ENCODE assay signal across 30 cellular contexts in genomic region chr17:79690988-79691836, GRCh38. TPM values are rescaled to one million over a fixed set of nuclear protein-coding genes. Genes with fewer than 3 reads are reported as not detected.
DNase-seq lines count a peak whose midpoint lies in the region; ATAC-seq, FAIRE-seq and TF ChIP-seq lines count a peak whose summit lies in the region.
"Had no signal": no experiment of that assay in that cellular context is flagged by ENCODE, and none has a peak within 500 bp of the region (broad histone marks: within the 10 kb centered on the region; RNA-seq: fewer than 3 reads in every experiment).

No MANE protein-coding gene starts in this region.

- peak overlapping the region; percentile 31 for H3K27ac ChIP-seq in C4-2B
- H3K27ac ChIP-seq in H9 (ENCODE audit: insufficient read length, low read depth, low read length): no peak overlapping the region
- H3K27ac ChIP-seq in GM12878 (ENCODE audit: control insufficient read depth, insufficient read depth): no peak overlapping the region
- no peak overlapping the region for H3K27ac ChIP-seq in neural progenitor cell
- H3K27ac ChIP-seq in CD8-positive, alpha-beta T cell (ENCODE audit: low read depth, low read length): no peak overlapping the region
- H3K27ac ChIP-seq: BLaER1, HL-60, RWPE1 had no signal

- H4K8ac ChIP-seq in H9 (replicated peaks; ENCODE audit: insufficient read length, low read depth, low read length): no peak overlapping the region

- H3K56ac ChIP-seq in H9 (ENCODE audit: insufficient read length, low read depth, low read length): no peak overlapping the region

- H3K9me3 Mint-ChIP-seq in H9 (no peaks in the 10 kb centered on the region; a peak in 1 of 5 replicates), neural progenitor cell (no peaks in the 10 kb centered on the region), endothelial cell (ENCODE audit: unreplicated experiment) (no peaks in the 10 kb centered on the region)
- H3K9me3 Mint-ChIP-seq in CD8-positive, alpha-beta T cell: no peaks in the 10 kb centered on the region
- H3K9me3 Mint-ChIP-seq: CD4-positive, alpha-beta T cell had no signal

- H3K18ac ChIP-seq in H9 (ENCODE audit: insufficient read length, low read depth, low read length): no peak overlapping the region

- H3K27me3 Mint-ChIP-seq in H9 (ENCODE audit: low read depth) (peaks cover 14% of the 10 kb centered on the region), neural progenitor cell (ENCODE audit: insufficient read depth, low read depth) (peaks cover 7% of the 10 kb centered on the region), endothelial cell (ENCODE audit: unreplicated experiment) (no peaks in the 10 kb centered on the region)
- H3K27me3 Mint-ChIP-seq in CD8-positive, alpha-beta T cell (ENCODE audit: low read depth): peaks cover 31% of the 10 kb centered on the region

- H3F3A ChIP-seq in neural progenitor cell (ENCODE audit: low read depth): no peaks in the 10 kb centered on the region

- POLR2A ChIA-PET in GM12878 (lab: Charles Lee): no interaction called here
- POLR2A ChIA-PET in CD8-positive, alpha-beta T cell (lab: Charles Lee): no interaction called here

- peaks cover 5% of the 10 kb centered on the region; the same call in 1 of the 2 replicates for H3K4me1 ChIP-seq in H9 (ENCODE audit: insufficient read depth, low read length)
- H3K4me1 ChIP-seq in GM12878 (ENCODE audit: control insufficient read depth, insufficient read depth, low read length): no peaks in the 10 kb centered on the region
- no peaks in the 10 kb centered on the region for H3K4me1 ChIP-seq in neural progenitor cell
- no peaks in the 10 kb centered on the region for H3K4me1 ChIP-seq in CD8-positive, alpha-beta T cell (ENCODE audit: insufficient read depth, low read length)

- TF ChIP-seq EP300 in GM12878 (IDR thresholded peaks at IDR 0.05; ENCODE audit: borderline replicate concordance in 1 of 2, control insufficient read depth in 1 of 2, low read depth in 2 of 2, low read length in 2 of 2): no peak

- H3K4me2 ChIP-seq in H9 (ENCODE audit: insufficient read depth, insufficient read length, low read length) (no peak overlapping the region), GM12878 (ENCODE audit: control insufficient read depth, insufficient read depth) (no peak overlapping the region), neural progenitor cell (no peak overlapping the region)
- H3K4me2 ChIP-seq: BLaER1 had no signal

- no peak overlapping the region for H3T11ph ChIP-seq in H9 (ENCODE audit: low read length)

- no peaks in the 10 kb centered on the region for H3K79me1 ChIP-seq in H9 (ENCODE audit: insufficient read depth, low read depth, low read length, poor library complexity, severe bottlenecking)

- H2BK5ac ChIP-seq in H9 (ENCODE audit: insufficient read length, low read length): no peak overlapping the region

- peak overlapping the region in 1 of 2 experiments; percentile 46; a peak in 1 of 5 replicates for H3K4me3 Mint-ChIP-seq in H9
- H3K4me3 Mint-ChIP-seq in neural progenitor cell: peak overlapping the region; percentile 44
- H3K4me3 Mint-ChIP-seq in CD8-positive, alpha-beta T cell: no peak overlapping the region
- no peak overlapping the region for H3K4me3 Mint-ChIP-seq in endothelial cell (ENCODE audit: unreplicated experiment)
- H3K4me3 Mint-ChIP-seq: CD4-positive, alpha-beta T cell had no signal

- RAD21 ChIA-PET in GM12878 (lab: Charles Lee; ENCODE audit: unreplicated experiment): no interaction called here

- DNase-seq in H9 (no peak), GM12878 (ENCODE audit: low read depth, low spot score) (no peak), neural progenitor cell (ENCODE audit: low spot score) (no peak), NCI-H2107 (lab: John Stamatoyannopoulos, UW) (no peak), endothelial cell (ENCODE audit: low spot score) (no peak), DMS53 treated with DMSO at 0.1 percent for 48 hours (lab: John Stamatoyannopoulos, UW; ENCODE audit: unreplicated experiment) (no peak)
- no peak for DNase-seq in CD8-positive, alpha-beta T cell
- DNase-seq: CD4-positive, alpha-beta T cell; COR-L47; DMS79; EL; GF-D8; Kasumi-1; MV-4-11; NCI-H1105 treated with DMSO at 0.1 percent for 48 hours; NCI-H2227 treated with DMSO at 0.1 percent for 48 hours; NCI-H69; SHP77 treated with DMSO at 0.1 percent for 48 hours; T-helper 1 cell had no signal

- H2BK15ac ChIP-seq in H9 (ENCODE audit: low read depth, low read length): no peak overlapping the region

- H3K4me1 Mint-ChIP-seq in H9: peaks cover 33 to 40% of the 10 kb centered on the region in 2 experiments
- peaks cover 10% of the 10 kb centered on the region for H3K4me1 Mint-ChIP-seq in neural progenitor cell
- H3K4me1 Mint-ChIP-seq in CD8-positive, alpha-beta T cell (ENCODE audit: low read depth): peaks cover 4% of the 10 kb centered on the region
- H3K4me1 Mint-ChIP-seq in endothelial cell (ENCODE audit: unreplicated experiment): no peaks in the 10 kb centered on the region

- H3K36me3 Mint-ChIP-seq in H9 (ENCODE audit: insufficient read depth in 1 of 3, low read depth in 3 of 3) (no peaks in the 10 kb centered on the region; a peak in 1 of 7 replicates), neural progenitor cell (no peaks in the 10 kb centered on the region), endothelial cell (ENCODE audit: low read depth, unreplicated experiment) (no peaks in the 10 kb centered on the region)
- H3K36me3 Mint-ChIP-seq in CD8-positive, alpha-beta T cell: no peaks in the 10 kb centered on the region

- H2BK20ac ChIP-seq in H9 (ENCODE audit: low read depth, low read length, poor library complexity, severe bottlenecking): no peak overlapping the region

- no peak for TF ChIP-seq POLR2A in GM12878 (IDR thresholded peaks at IDR 0.05; ENCODE audit: low read depth, low read length)

- no peak for ATAC-seq in GM12878
- no peak for ATAC-seq in CD8-positive, alpha-beta T cell
- ATAC-seq: HCT116, Panc1 had no signal

- H3K27ac Mint-ChIP-seq in H9: peak overlapping the region in 2 of 3 experiments; percentile 25 to 67; a peak in 3 of 7 replicates
- H3K27ac Mint-ChIP-seq in neural progenitor cell: peak overlapping the region; percentile 80
- no peak overlapping the region for H3K27ac Mint-ChIP-seq in CD8-positive, alpha-beta T cell
- H3K27ac Mint-ChIP-seq in endothelial cell (ENCODE audit: unreplicated experiment): no peak overlapping the region
- H3K27ac Mint-ChIP-seq: CD4-positive, alpha-beta T cell had no signal

- H3K9me3 ChIP-seq in H9 (ENCODE audit: control insufficient read depth, low read depth, low read length) (no peaks in the 10 kb centered on the region), GM12878 (replicated peaks; ENCODE audit: control insufficient read depth, insufficient read depth, low read length) (no peaks in the 10 kb centered on the region), neural progenitor cell (ENCODE audit: low read depth) (no peaks in the 10 kb centered on the region)
- no peaks in the 10 kb centered on the region for H3K9me3 ChIP-seq in CD8-positive, alpha-beta T cell (ENCODE audit: low read length)
- H3K9me3 ChIP-seq: BLaER1 had no signal

- H3K36me3 ChIP-seq in GM12878 (ENCODE audit: control insufficient read depth in 2 of 2, insufficient read depth in 2 of 2, low read length in 1 of 2) (no peaks in the 10 kb centered on the region), neural progenitor cell (no peaks in the 10 kb centered on the region)
- H3K36me3 ChIP-seq in CD8-positive, alpha-beta T cell (ENCODE audit: insufficient read depth, low read length): no peaks in the 10 kb centered on the region
- H3K36me3 ChIP-seq: BLaER1 had no signal

- H3K9ac ChIP-seq in H9 (ENCODE audit: extremely low read depth, insufficient read length, low read length) (no peak overlapping the region), GM12878 (ENCODE audit: control insufficient read depth, insufficient read depth, low read length) (no peak overlapping the region), neural progenitor cell (no peak overlapping the region)
- H3K9ac ChIP-seq: BLaER1 had no signal

- no peak overlapping the region for H2AFZ ChIP-seq in H9 (ENCODE audit: low read length)
- no peak overlapping the region for H2AFZ ChIP-seq in GM12878 (ENCODE audit: control insufficient read depth, low read depth, low read length)
- H2AFZ ChIP-seq in neural progenitor cell (replicated peaks): no peak overlapping the region

- H3K79me2 ChIP-seq in H9 (ENCODE audit: insufficient read depth, low read length) (no peaks in the 10 kb centered on the region), GM12878 (ENCODE audit: control insufficient read depth, insufficient read depth, low read length) (no peaks in the 10 kb centered on the region), neural progenitor cell (ENCODE audit: low read depth) (no peaks in the 10 kb centered on the region)

- in situ Hi-C loops in GM12878 (cut with MboI): no loop called here

- peak overlapping the region; percentile 13; the same call in 1 of the 2 replicates for H3K14ac ChIP-seq in H9 (ENCODE audit: insufficient read depth, low read length)

- no peak overlapping the region for H2BK12ac ChIP-seq in H9 (ENCODE audit: insufficient read length, low read depth, low read length)

- H3K4me3 ChIP-seq in GM12878 (no peak overlapping the region), neural progenitor cell (no peak overlapping the region)
- no peak overlapping the region for H3K4me3 ChIP-seq in CD8-positive, alpha-beta T cell (ENCODE audit: low read depth, low read length)
- H3K4me3 ChIP-seq: BLaER1 had no signal

- H3K27me3 ChIP-seq in H9 (ENCODE audit: insufficient read depth, low read length) (no peaks in the 10 kb centered on the region; the same call in 1 of the 2 replicates), GM12878 (replicated peaks in 1 of 2; ENCODE audit: control insufficient read depth in 2 of 2, insufficient read depth in 2 of 2, low read length in 1 of 2) (no peaks in the 10 kb centered on the region; a peak in 2 of 4 replicates), neural progenitor cell (no peaks in the 10 kb centered on the region)
- H3K27me3 ChIP-seq in CD8-positive, alpha-beta T cell (ENCODE audit: insufficient read depth, low read length): no peaks in the 10 kb centered on the region
- H3K27me3 ChIP-seq: BLaER1 had no signal

- no peak overlapping the region for H4K5ac ChIP-seq in H9 (ENCODE audit: insufficient read length, low read depth, low read length)

- H3K4ac ChIP-seq in H9 (ENCODE audit: low read depth, low read length): no peak overlapping the region

- BruUV-seq in GM12878 (replicated peaks; lab: Mats Ljungman, UMichigan): no TSS peak

- SMC1A ChIA-PET in GM12878 (lab: Charles Lee; ENCODE audit: uncharacterized antibody, unreplicated experiment): no interaction called here

- TF ChIP-seq RAD21 in GM12878 (IDR thresholded peaks at IDR 0.05; ENCODE audit: insufficient read depth, low read depth, low read length): no peak

- no peak overlapping the region for H2AK5ac ChIP-seq in H9 (ENCODE audit: insufficient read length, low read length)

- FAIRE-seq in GM12878 (lab: Jason Lieb, UNC): no peak
- FAIRE-seq: A204.1, GM12892 had no signal

- intact Hi-C loops in GM12878 (cut with micrococcal nuclease; ENCODE audit: unreplicated experiment): no loop called here
- intact Hi-C loops in CD8-positive, alpha-beta T cell (cut with DNase I, micrococcal nuclease): no loop called here

- WGBS in H9 (ENCODE audit: extremely low coverage, insufficient read length, low lambda C conversion rate): no CpG with 5 or more reads among the region's 21 CpGs
- WGBS in GM12878 (ENCODE audit: insufficient coverage, insufficient replicate concordance, low lambda C conversion rate, missing lambda C conversion rate): 37% methylated on average over 21 of the region's 21 CpGs

- H4K20me1 ChIP-seq in H9 (ENCODE audit: control insufficient read depth, insufficient read depth, insufficient read length): no peaks in the 10 kb centered on the region
- no peaks in the 10 kb centered on the region for H4K20me1 ChIP-seq in GM12878 (ENCODE audit: control insufficient read depth, insufficient read depth)
- H4K20me1 ChIP-seq in neural progenitor cell (ENCODE audit: low read depth): no peaks in the 10 kb centered on the region
- H4K20me1 ChIP-seq: BLaER1 had no signal

- H3K23me2 ChIP-seq in H9 (ENCODE audit: insufficient read length, low read depth, low read length, poor library complexity, severe bottlenecking): no peaks in the 10 kb centered on the region

- TF ChIP-seq CTCF in C4-2B (conservative IDR thresholded peaks at IDR 0.05) (no peak), H9 (conservative IDR thresholded peaks at IDR 0.05) (no peak), GM12878 (IDR thresholded peaks at IDR 0.05 in 2 of 3, conservative IDR thresholded peaks at IDR 0.05 in 1 of 3; ENCODE audit: control insufficient read depth in 2 of 3, extremely low read depth in 1 of 3, insufficient read depth in 1 of 3, low read depth in 3 of 3, low read length in 3 of 3) (no peak), neural progenitor cell (IDR thresholded peaks at IDR 0.05) (no peak), endothelial cell (IDR thresholded peaks at IDR 0.05; ENCODE audit: unreplicated experiment) (no peak)
- no peak for TF ChIP-seq CTCF in CD8-positive, alpha-beta T cell (IDR thresholded peaks at IDR 0.05)

- no peak overlapping the region for H4K91ac ChIP-seq in H9 (ENCODE audit: insufficient read length, low read depth, low read length)

- CTCF ChIA-PET in GM12878 (lab: Yijun Ruan, JAX): no interaction called here
- CTCF ChIA-PET in CD8-positive, alpha-beta T cell (lab: Charles Lee): interaction anchor here (1.5 kb wide), 1 partner anchor 17 kb away, joined by 3 read pairs; no protein-coding TSS in a partner anchor

- H2BK120ac ChIP-seq in H9 (ENCODE audit: low read depth, low read length, poor library complexity, severe bottlenecking): no peak overlapping the region

- H3K23ac ChIP-seq in H9 (ENCODE audit: insufficient read length, low read depth, low read length): no peak overlapping the region

RNA-seq across cellular contexts. Expression of gene ENPP7, which starts 39.5 kb away (rescaled TPM):
- not detected in 2 replicates for total RNA-seq in H9 (2021)
- total RNA-seq in GM12878 (2013; cell fraction: nucleolus; rRNA removed): 6.2 and 6.8 TPM in 2 replicates
- total RNA-seq in GM12878 (2014; rRNA removed): 0.16 and 0.17 TPM in 2 replicates
- total RNA-seq in GM12878 (2014; rRNA removed; fragmentation: Illumina TruSeq; extraction: Trizol): 0.18 TPM in 1 of 2 replicates, not detected in the other
- 0.21 and 0.41 TPM in 2 replicates for total RNA-seq in GM12878 (2021)
- polyA plus RNA-seq in GM12878 (2011; ENCODE audit: low read depth): not detected
- polyA plus RNA-seq in GM12878 (2011; rRNA removed): 0.10 and 0.30 TPM in 2 replicates
- polyA plus RNA-seq in GM12878 (2011; cell fraction: cytosol; rRNA removed): 0.27 TPM in 2 replicates
- 1.0 and 1.2 TPM in 2 replicates for polyA plus RNA-seq in GM12878 (2011; cell fraction: nucleus; rRNA removed)
- 0.21 and 0.22 TPM in 2 replicates for polyA plus RNA-seq in GM12878 (2012)
- 0.06 TPM in 1 of 2 replicates, not detected in the other for polyA plus RNA-seq in GM12878 (2014; fragmentation: Illumina TruSeq; extraction: Trizol)
- polyA plus RNA-seq in GM12878 (2014; fragmentation: Nextera tagmentation; extraction: Ambion mirVana): under 1 TPM in 1 of 2 experiments, not detected in 1; 0.04 TPM
- polyA plus RNA-seq in GM12878 (2014; rRNA removed): 0.18 and 0.30 TPM in 2 replicates
- polyA plus RNA-seq in GM12878 (2016; fragmentation: Nextera tagmentation; extraction: Ambion mirVana): under 1 TPM; 0.13 to 0.21 TPM
- 0.73 and 2.2 TPM in 2 replicates for polyA minus RNA-seq in GM12878 (2011; rRNA and poly(A)+ RNA removed)
- not detected in 2 replicates for polyA minus RNA-seq in GM12878 (2011; cell fraction: cytosol; rRNA and poly(A)+ RNA removed)
- polyA minus RNA-seq in GM12878 (2011; cell fraction: nucleus; rRNA and poly(A)+ RNA removed): 2.2 and 2.9 TPM in 2 replicates
- total RNA-seq in neural progenitor cell (ENCODE audit: low replicate concordance): not detected in 2 replicates
- total RNA-seq in CD8-positive, alpha-beta T cell: under 1 TPM in 1 of 2 experiments, not detected in 1; 0.16 TPM
- total RNA-seq in endothelial cell (ENCODE audit: unreplicated experiment): not detected
- total RNA-seq: CD4-positive, alpha-beta T cell; M059J; NCI-H460 had no signal
- polyA plus RNA-seq: AG04450 had no signal

Comparison
In these comparisons a context has a peak if more than half of its experiments do, and no peak if none do; other contexts are left out.
1. H3K27ac Mint-ChIP-seq: peak in H9 (2 of 3) and neural progenitor cell (single experiment); none in CD8-positive, alpha-beta T cell (single experiment) and endothelial cell (single experiment).